ENCODE assay signal across 8 cellular contexts in genomic region chr3:112074616-112075497, GRCh38. TPM values are rescaled to one million over a fixed set of nuclear protein-coding genes. Genes with fewer than 3 reads are reported as not detected.
DNase-seq lines count a peak whose midpoint lies in the region; ATAC-seq and TF ChIP-seq lines count a peak whose summit lies in the region.

No MANE protein-coding gene starts in this region.

- no peak overlapping the region for H2BK15ac ChIP-seq in H9 (ENCODE audit: low read depth, low read length)

- no peak for TF ChIP-seq CTCF in H9 (conservative IDR thresholded peaks at IDR 0.05)
- TF ChIP-seq CTCF in activated CD8-positive, alpha-beta T cell treated with anti-CD3 and anti-CD28 coated beads for 36 hours (IDR thresholded peaks at IDR 0.05): no peak
- TF ChIP-seq CTCF in thyroid gland (IDR thresholded peaks at IDR 0.05): no peak
- no peak for TF ChIP-seq CTCF in testis (IDR thresholded peaks at IDR 0.05)

- H3K27ac Mint-ChIP-seq in H9: no peak overlapping the region
- peak overlapping the region; percentile 28 for H3K27ac Mint-ChIP-seq in activated CD8-positive, alpha-beta T cell treated with anti-CD3 and anti-CD28 coated beads for 36 hours

- TF ChIP-seq POLR2A in thyroid gland (IDR thresholded peaks at IDR 0.05): peak in 1 of 2 donors; percentile 71
- no peak for TF ChIP-seq POLR2A in testis (IDR thresholded peaks at IDR 0.05)

- no peak overlapping the region for H3K23ac ChIP-seq in H9 (ENCODE audit: insufficient read length, low read depth, low read length)

- H3K9me3 ChIP-seq in H9 (ENCODE audit: control insufficient read depth, low read depth, low read length) (no peaks in the 10 kb centered on the region), thyroid gland (no peaks in the 10 kb centered on the region), testis (no peaks in the 10 kb centered on the region)

- ATAC-seq in activated CD8-positive, alpha-beta T cell treated with anti-CD3 and anti-CD28 coated beads for 36 hours: peak; percentile 94
- peak; percentile 61 for ATAC-seq in left ventricle myocardium superior

- no peaks in the 10 kb centered on the region for H3K79me2 ChIP-seq in H9 (ENCODE audit: insufficient read depth, low read length)

- no peak overlapping the region for H3T11ph ChIP-seq in H9 (ENCODE audit: low read length)

- H3K9me3 Mint-ChIP-seq in H9: peaks cover 0 to 3% of the 10 kb centered on the region in 2 experiments; a peak in 2 of 5 replicates
- no peaks in the 10 kb centered on the region for H3K9me3 Mint-ChIP-seq in activated CD8-positive, alpha-beta T cell treated with anti-CD3 and anti-CD28 coated beads for 36 hours

- H3K27me3 ChIP-seq in H9 (ENCODE audit: insufficient read depth, low read length) (no peaks in the 10 kb centered on the region), thyroid gland (no peaks in the 10 kb centered on the region), testis (no peaks in the 10 kb centered on the region)

- intact Hi-C loops in activated CD8-positive, alpha-beta T cell treated with anti-CD3 and anti-CD28 coated beads for 36 hours (cut with micrococcal nuclease): no loop called here
- intact Hi-C loops in left ventricle myocardium superior (cut with micrococcal nuclease) (no loop called here), thyroid gland (cut with DNase I) (no loop called here), testis (cut with DNase I; ENCODE audit: low total_unique reads) (no loop called here)

- no peak overlapping the region for H2BK120ac ChIP-seq in H9 (ENCODE audit: low read depth, low read length, poor library complexity, severe bottlenecking)

- H3K79me1 ChIP-seq in H9 (ENCODE audit: insufficient read depth, low read depth, low read length, poor library complexity, severe bottlenecking): no peaks in the 10 kb centered on the region

- no peak overlapping the region for H2BK12ac ChIP-seq in H9 (ENCODE audit: insufficient read length, low read depth, low read length)

- peaks cover 2% of the 10 kb centered on the region for H3K27me3 Mint-ChIP-seq in H9 (ENCODE audit: low read depth)
- no peaks in the 10 kb centered on the region for H3K27me3 Mint-ChIP-seq in activated CD8-positive, alpha-beta T cell treated with anti-CD3 and anti-CD28 coated beads for 36 hours

- H4K20me1 ChIP-seq in H9 (ENCODE audit: control insufficient read depth, insufficient read depth, insufficient read length): no peaks in the 10 kb centered on the region

- H2BK5ac ChIP-seq in H9 (ENCODE audit: insufficient read length, low read length): no peak overlapping the region

- no peak overlapping the region for H3K4me3 ChIP-seq in thyroid gland (replicated peaks in 1 of 3)
- no peak overlapping the region for H3K4me3 ChIP-seq in testis

- H3K23me2 ChIP-seq in H9 (ENCODE audit: insufficient read length, low read depth, low read length, poor library complexity, severe bottlenecking): no peaks in the 10 kb centered on the region

- H3K4me1 Mint-ChIP-seq in H9: peaks cover 8 to 11% of the 10 kb centered on the region in 2 experiments
- peaks cover 31% of the 10 kb centered on the region for H3K4me1 Mint-ChIP-seq in activated CD8-positive, alpha-beta T cell treated with anti-CD3 and anti-CD28 coated beads for 36 hours (ENCODE audit: low read depth)

- DNase-seq in GM03348 (ENCODE audit: low spot score) (peak; percentile 80), H9 (peak; percentile 44), NCI-H146 treated with DMSO at 0.1 percent for 48 hours (lab: John Stamatoyannopoulos, UW; ENCODE audit: unreplicated experiment) (peak; percentile 92), left ventricle myocardium superior (no peak), thyroid gland (peak; percentile 59 to 78), NOMO-1 treated with DMSO at 0.1 percent for 48 hours (lab: John Stamatoyannopoulos, UW; ENCODE audit: unreplicated experiment) (no peak), testis (no peak)
- DNase-seq in activated CD8-positive, alpha-beta T cell treated with anti-CD3 and anti-CD28 coated beads for 36 hours: peak; percentile 49

- H3K4ac ChIP-seq in H9 (ENCODE audit: low read depth, low read length): no peak overlapping the region

- no peak overlapping the region for H2BK20ac ChIP-seq in H9 (ENCODE audit: low read depth, low read length, poor library complexity, severe bottlenecking)

- CTCF ChIA-PET in activated CD8-positive, alpha-beta T cell treated with anti-CD3 and anti-CD28 coated beads for 36 hours (lab: Charles Lee): no interaction called here

- no peak overlapping the region for H4K91ac ChIP-seq in H9 (ENCODE audit: insufficient read length, low read depth, low read length)

- H3K27ac ChIP-seq in H9 (ENCODE audit: insufficient read length, low read depth, low read length): no peak overlapping the region
- peak overlapping the region; percentile 74 to 94 (median 87) for H3K27ac ChIP-seq in thyroid gland
- no peak overlapping the region for H3K27ac ChIP-seq in testis

- no peak overlapping the region for H3K14ac ChIP-seq in H9 (ENCODE audit: insufficient read depth, low read length)

- no CpG with 5 or more reads among the region's 6 CpGs for WGBS in H9 (ENCODE audit: extremely low coverage, insufficient read length, low lambda C conversion rate)
- 39 to 47% methylated on average over 6 of the region's 6 CpGs for WGBS in thyroid gland, 2 donors
- WGBS in testis, 2 donors: 70% methylated on average over 6 of the region's 6 CpGs

- no peak overlapping the region for H3K4me2 ChIP-seq in H9 (ENCODE audit: insufficient read depth, insufficient read length, low read length)

- POLR2A ChIA-PET in activated CD8-positive, alpha-beta T cell treated with anti-CD3 and anti-CD28 coated beads for 36 hours (lab: Charles Lee): no interaction called here

- H3K36me3 ChIP-seq in thyroid gland: no peaks in the 10 kb centered on the region
- no peaks in the 10 kb centered on the region for H3K36me3 ChIP-seq in testis (ENCODE audit: low read depth, missing control alignments)

- H3K9ac ChIP-seq in H9 (ENCODE audit: extremely low read depth, insufficient read length, low read length): no peak overlapping the region

- H4K5ac ChIP-seq in H9 (ENCODE audit: insufficient read length, low read depth, low read length): no peak overlapping the region

- H3K4me1 ChIP-seq in H9 (ENCODE audit: insufficient read depth, low read length) (no peaks in the 10 kb centered on the region; the same call in 1 of the 2 replicates), thyroid gland (peaks cover 17 to 24% of the 10 kb centered on the region in 2 donors), testis (no peaks in the 10 kb centered on the region)

- H4K8ac ChIP-seq in H9 (replicated peaks; ENCODE audit: insufficient read length, low read depth, low read length): no peak overlapping the region

- H3K56ac ChIP-seq in H9 (ENCODE audit: insufficient read length, low read depth, low read length): no peak overlapping the region

- H2AK5ac ChIP-seq in H9 (ENCODE audit: insufficient read length, low read length): no peak overlapping the region

- no peak overlapping the region for H2AFZ ChIP-seq in H9 (ENCODE audit: low read length)

- H3K4me3 Mint-ChIP-seq in H9: no peak overlapping the region
- no peak overlapping the region for H3K4me3 Mint-ChIP-seq in activated CD8-positive, alpha-beta T cell treated with anti-CD3 and anti-CD28 coated beads for 36 hours

- H3K36me3 Mint-ChIP-seq in H9 (ENCODE audit: insufficient read depth in 1 of 3, low read depth in 3 of 3): no peaks in the 10 kb centered on the region; a peak in 1 of 7 replicates
- H3K36me3 Mint-ChIP-seq in activated CD8-positive, alpha-beta T cell treated with anti-CD3 and anti-CD28 coated beads for 36 hours (ENCODE audit: low read depth): peaks cover 4% of the 10 kb centered on the region

- H3K18ac ChIP-seq in H9 (ENCODE audit: insufficient read length, low read depth, low read length): no peak overlapping the region

RNA-seq across cellular contexts. Expression of gene C3orf52, which starts 11.3 kb away (rescaled TPM):
- 11.1 and 11.2 TPM in 2 replicates for total RNA-seq in H9 (2021)
- 1 to 10 TPM; 2.0 to 3.3 TPM for total RNA-seq in activated CD8-positive, alpha-beta T cell treated with anti-CD3 and anti-CD28 coated beads for 36 hours
- total RNA-seq in left ventricle myocardium superior: 1.7 TPM
- 10 to 100 TPM; 32.0 to 62.9 (median 45.9) TPM for total RNA-seq in thyroid gland
- 10 to 100 TPM in 1 of 2 donors, 1 to 10 TPM in 1; 6.8 to 13.2 TPM for total RNA-seq in testis
- polyA plus RNA-seq in testis (ENCODE audit: insufficient read depth, low read depth, low replicate concordance): 5.7 TPM

RNA-seq across cellular contexts. Expression of gene TMPRSS7, which starts 40.3 kb away (rescaled TPM):
- total RNA-seq in H9 (2021) (not detected in 2 replicates), left ventricle myocardium superior (not detected), thyroid gland (under 1 TPM in 1 of 4 donors, not detected in 3; 0.11 TPM), testis (1 to 10 TPM; 2.0 to 2.8 TPM)
- total RNA-seq in activated CD8-positive, alpha-beta T cell treated with anti-CD3 and anti-CD28 coated beads for 36 hours: not detected
- 5.8 TPM for polyA plus RNA-seq in testis (ENCODE audit: insufficient read depth, low read depth, low replicate concordance)

RNA-seq across cellular contexts. Expression of gene GCSAM, which starts 58.2 kb away (rescaled TPM):
- total RNA-seq in H9 (2021): not detected in 2 replicates
- 10 to 100 TPM in 1 of 2 experiments, 1 to 10 TPM in 1; 9.9 to 12.9 TPM for total RNA-seq in activated CD8-positive, alpha-beta T cell treated with anti-CD3 and anti-CD28 coated beads for 36 hours
- not detected for total RNA-seq in left ventricle myocardium superior
- total RNA-seq in thyroid gland: under 1 TPM in 2 of 4 donors, not detected in 2; 0.33 to 0.40 TPM
- total RNA-seq in testis: under 1 TPM; 0.06 to 0.63 TPM
- 0.42 TPM for polyA plus RNA-seq in testis (ENCODE audit: insufficient read depth, low read depth, low replicate concordance)

Comparison
In these comparisons a context has a peak if more than half of its experiments do, and no peak if none do; other contexts are left out.
1. DNase-seq: peak in GM03348 (single experiment), H9 (single experiment), NCI-H146 treated with DMSO at 0.1 percent for 48 hours (single experiment), activated CD8-positive, alpha-beta T cell treated with anti-CD3 and anti-CD28 coated beads for 36 hours (single experiment) and thyroid gland (2 of 2); none in left ventricle myocardium superior (single experiment), NOMO-1 treated with DMSO at 0.1 percent for 48 hours (single experiment) and testis (single experiment).
2. H3K27ac ChIP-seq: peak in thyroid gland (3 of 3); none in H9 (single experiment) and testis (0 of 2).
3. RNA of gene GCSAM, which starts 58.2 kb away (total RNA-seq): 9.9 to 12.9 TPM in activated CD8-positive, alpha-beta T cell treated with anti-CD3 and anti-CD28 coated beads for 36 hours; 0.06 to 0.63 TPM in testis, 0.33 to 0.40 TPM in thyroid gland, not detected in H9 and not detected in left ventricle myocardium superior (single experiment); every median in the first group is over 4 times any median in the second.